1 cellular context compared by ENCODE assay signal in the genomic region with DNA sequence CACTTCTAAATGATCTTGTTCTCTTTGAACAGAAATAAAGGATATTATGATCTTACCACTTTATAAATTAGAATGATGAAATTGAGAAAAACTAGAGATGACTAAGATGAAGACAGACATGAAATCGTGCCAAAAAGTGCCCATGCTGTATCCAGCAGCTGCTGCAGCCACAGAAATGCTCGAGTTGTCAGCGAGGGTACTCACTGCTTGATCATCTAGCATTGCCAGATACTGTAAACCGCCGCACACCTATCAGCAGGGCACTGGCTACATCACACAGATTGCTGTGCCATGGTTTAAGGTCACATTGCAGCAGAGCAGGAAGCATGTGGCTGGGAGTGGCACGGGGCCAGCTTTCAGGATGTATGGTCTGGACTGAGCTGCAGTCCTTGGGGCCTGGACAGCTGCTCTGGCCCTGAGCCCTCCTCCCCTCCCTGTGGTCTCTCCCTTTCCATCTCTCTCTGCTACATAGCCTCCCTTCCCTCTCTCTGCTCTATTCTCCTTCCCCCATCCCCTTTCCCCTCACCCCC.
TF ChIP-seq lines count a peak whose summit lies in the region.

No MANE protein-coding gene starts in this region.

TF ChIP-seq in K562, 482 proteins besides CTCF, POLR2A, EP300 and RAD21 (continues in another document):
- TF ChIP-seq GABPB2 (CRISPR knock-in tag; conservative IDR thresholded peaks at IDR 0.05) (peak; percentile 63; the same call in 1 of the 2 replicates), HMGN3 (IDR thresholded peaks at IDR 0.05; ENCODE audit: borderline replicate concordance, extremely low read depth, insufficient read length, low read depth, low read length) (peak; percentile 0), NFIC (IDR thresholded peaks at IDR 0.05) (peak; percentile 69), KAT7 (CRISPR knock-in tag; IDR thresholded peaks at IDR 0.05; ENCODE audit: borderline replicate concordance) (no peak), RBBP5 (IDR thresholded peaks at IDR 0.05; ENCODE audit: borderline replicate concordance, insufficient read depth, low read length, poor library complexity, severe bottlenecking) (peak; percentile 15), ETV1 (tag; conservative IDR thresholded peaks at IDR 0.05; ENCODE audit: low read depth) (peak; percentile 32; the same call in 1 of the 2 replicates), ZNF75A (CRISPR knock-in tag; IDR thresholded peaks at IDR 0.05) (no peak), ZBTB1 (CRISPR knock-in tag; IDR thresholded peaks at IDR 0.05; ENCODE audit: borderline replicate concordance, low read depth) (0 out of 2 replicates have a peak, but pooled peaks have one; percentile 16), NONO (IDR thresholded peaks at IDR 0.05; ENCODE audit: low read depth in 2 of 2, low read length in 1 of 2) (no peak), CEBPG (CRISPR knock-in tag; IDR thresholded peaks at IDR 0.05) (peak; percentile 61), CEBPG (tag; conservative IDR thresholded peaks at IDR 0.05 in 1 of 2, IDR thresholded peaks at IDR 0.05 in 1 of 2) (peak in 1 of 2 experiments; percentile 57; a peak in 2 of 4 replicates), LCOR (CRISPR knock-in tag; IDR thresholded peaks at IDR 0.05) (no peak), NFRKB (IDR thresholded peaks at IDR 0.05; ENCODE audit: low read depth) (no peak), MAFG (tag; conservative IDR thresholded peaks at IDR 0.05) (no peak), TEAD4 (IDR thresholded peaks at IDR 0.05; ENCODE audit: low read length) (no peak), TEAD4 (CRISPR knock-in tag; IDR thresholded peaks at IDR 0.05; ENCODE audit: borderline replicate concordance) (0 out of 2 replicates have a peak, but pooled peaks have one; percentile 42), ZNF23 (CRISPR knock-in tag; IDR thresholded peaks at IDR 0.05) (no peak), KDM1A (IDR thresholded peaks at IDR 0.05) (no peak), GTF2F1 (IDR thresholded peaks at IDR 0.05; ENCODE audit: low read depth, low read length) (no peak), ADNP (tag; IDR thresholded peaks at IDR 0.05) (no peak), TRIM24 (IDR thresholded peaks at IDR 0.05) (0 out of 4 replicates have a peak, but pooled peaks of 1 of the 2 experiments have one; percentile 31), ZC3H11A (IDR thresholded peaks at IDR 0.05; ENCODE audit: low read depth, low read length) (no peak), YBX1 (IDR thresholded peaks at IDR 0.05) (no peak), JUN (IDR thresholded peaks at IDR 0.05; ENCODE audit: borderline replicate concordance, low read depth, low read length) (no peak), JUN (CRISPR knock-in tag; IDR thresholded peaks at IDR 0.05; ENCODE audit: borderline replicate concordance) (peak; percentile 90), SRSF9 (IDR thresholded peaks at IDR 0.05; ENCODE audit: borderline replicate concordance, low read depth, low read length) (no peak), FOXA3 (CRISPR knock-in tag; conservative IDR thresholded peaks at IDR 0.05 in 1 of 2, IDR thresholded peaks at IDR 0.05 in 1 of 2) (peak in 1 of 2 experiments; percentile 6; a peak in 1 of 4 replicates), DPF2 (IDR thresholded peaks at IDR 0.05) (no peak), PURB (CRISPR knock-in tag; IDR thresholded peaks at IDR 0.05; ENCODE audit: low read depth) (0 out of 2 replicates have a peak, but pooled peaks have one; percentile 84), RAD51 (IDR thresholded peaks at IDR 0.05; ENCODE audit: borderline replicate concordance, low read depth) (no peak), PRMT5 (CRISPR knock-in tag; IDR thresholded peaks at IDR 0.05) (peak; percentile 57; the same call in 1 of the 2 replicates), ZNF583 (CRISPR knock-in tag; IDR thresholded peaks at IDR 0.05) (no peak), SMARCE1 (IDR thresholded peaks at IDR 0.05) (no peak), SP2 (IDR thresholded peaks at IDR 0.05; ENCODE audit: extremely low read depth, low read depth, low read length, poor library complexity, severe bottlenecking) (no peak), WHSC1 (IDR thresholded peaks at IDR 0.05; ENCODE audit: low read length) (peak; percentile 65), FOXK1 (CRISPR knock-in tag; IDR thresholded peaks at IDR 0.05; ENCODE audit: borderline replicate concordance) (0 out of 2 replicates have a peak, but pooled peaks have one; percentile 55), ZNF12 (CRISPR knock-in tag; IDR thresholded peaks at IDR 0.05) (peak; percentile 8; the same call in 1 of the 2 replicates), RHOXF2B (CRISPR knock-in tag; conservative IDR thresholded peaks at IDR 0.05) (0 out of 2 replicates have a peak, but pooled peaks have one; percentile 52), EZH2 (IDR thresholded peaks at IDR 0.05; ENCODE audit: borderline replicate concordance, low read depth, low read length) (peak; percentile 78; the same call in 1 of the 2 replicates), PCBP2 (IDR thresholded peaks at IDR 0.05; ENCODE audit: low read depth, low read length, poor library complexity, severe bottlenecking) (no peak), HOXB6 (CRISPR knock-in tag; IDR thresholded peaks at IDR 0.05; ENCODE audit: borderline replicate concordance) (peak; percentile 73; the same call in 1 of the 2 replicates), NCOA2 (IDR thresholded peaks at IDR 0.05; ENCODE audit: partially characterized antibody in 2 of 2) (no peak), SREBF1 (IDR thresholded peaks at IDR 0.05; ENCODE audit: borderline replicate concordance, low read depth, low read length) (no peak), ZC3H8 (IDR thresholded peaks at IDR 0.05) (no peak), ZNF79 (CRISPR knock-in tag; IDR thresholded peaks at IDR 0.05; ENCODE audit: low read depth) (no peak), IRF2 (CRISPR knock-in tag; IDR thresholded peaks at IDR 0.05) (peak; percentile 8; the same call in 1 of the 2 replicates), ZNF431 (CRISPR knock-in tag; IDR thresholded peaks at IDR 0.05) (peak; percentile 71; the same call in 1 of the 2 replicates), ELF2 (CRISPR knock-in tag; IDR thresholded peaks at IDR 0.05) (peak; percentile 61; the same call in 1 of the 2 replicates), ZNF197 (CRISPR knock-in tag; IDR thresholded peaks at IDR 0.05; ENCODE audit: low read depth) (no peak)
- TF ChIP-seq, protein P1, sequence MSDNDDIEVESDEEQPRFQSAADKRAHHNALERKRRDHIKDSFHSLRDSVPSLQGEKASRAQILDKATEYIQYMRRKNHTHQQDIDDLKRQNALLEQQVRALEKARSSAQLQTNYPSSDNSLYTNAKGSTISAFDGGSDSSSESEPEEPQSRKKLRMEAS (CRISPR knock-in tag; IDR thresholded peaks at IDR 0.05): peak; percentile 80
- TF ChIP-seq, protein P2, sequence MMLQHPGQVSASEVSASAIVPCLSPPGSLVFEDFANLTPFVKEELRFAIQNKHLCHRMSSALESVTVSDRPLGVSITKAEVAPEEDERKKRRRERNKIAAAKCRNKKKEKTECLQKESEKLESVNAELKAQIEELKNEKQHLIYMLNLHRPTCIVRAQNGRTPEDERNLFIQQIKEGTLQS (IDR thresholded peaks at IDR 0.05): peak; percentile 36; the same call in 1 of the 2 replicates
- TF ChIP-seq, protein P2 (CRISPR knock-in tag; conservative IDR thresholded peaks at IDR 0.05): no peak
- TF ChIP-seq, protein P3, sequence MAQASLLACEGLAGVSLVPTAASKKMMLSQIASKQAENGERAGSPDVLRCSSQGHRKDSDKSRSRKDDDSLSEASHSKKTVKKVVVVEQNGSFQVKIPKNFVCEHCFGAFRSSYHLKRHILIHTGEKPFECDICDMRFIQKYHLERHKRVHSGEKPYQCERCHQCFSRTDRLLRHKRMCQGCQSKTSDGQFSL (CRISPR knock-in tag; IDR thresholded peaks at IDR 0.05): peak; percentile 81
- TF ChIP-seq, protein P3 (tag; IDR thresholded peaks at IDR 0.05): no peak
- TF ChIP-seq, protein P4, sequence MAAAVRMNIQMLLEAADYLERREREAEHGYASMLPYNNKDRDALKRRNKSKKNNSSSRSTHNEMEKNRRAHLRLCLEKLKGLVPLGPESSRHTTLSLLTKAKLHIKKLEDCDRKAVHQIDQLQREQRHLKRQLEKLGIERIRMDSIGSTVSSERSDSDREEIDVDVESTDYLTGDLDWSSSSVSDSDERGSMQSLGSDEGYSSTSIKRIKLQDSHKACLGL (CRISPR knock-in tag; IDR thresholded peaks at IDR 0.05; ENCODE audit: borderline replicate concordance, poor library complexity, severe bottlenecking): no peak
- TF ChIP-seq, protein P5, sequence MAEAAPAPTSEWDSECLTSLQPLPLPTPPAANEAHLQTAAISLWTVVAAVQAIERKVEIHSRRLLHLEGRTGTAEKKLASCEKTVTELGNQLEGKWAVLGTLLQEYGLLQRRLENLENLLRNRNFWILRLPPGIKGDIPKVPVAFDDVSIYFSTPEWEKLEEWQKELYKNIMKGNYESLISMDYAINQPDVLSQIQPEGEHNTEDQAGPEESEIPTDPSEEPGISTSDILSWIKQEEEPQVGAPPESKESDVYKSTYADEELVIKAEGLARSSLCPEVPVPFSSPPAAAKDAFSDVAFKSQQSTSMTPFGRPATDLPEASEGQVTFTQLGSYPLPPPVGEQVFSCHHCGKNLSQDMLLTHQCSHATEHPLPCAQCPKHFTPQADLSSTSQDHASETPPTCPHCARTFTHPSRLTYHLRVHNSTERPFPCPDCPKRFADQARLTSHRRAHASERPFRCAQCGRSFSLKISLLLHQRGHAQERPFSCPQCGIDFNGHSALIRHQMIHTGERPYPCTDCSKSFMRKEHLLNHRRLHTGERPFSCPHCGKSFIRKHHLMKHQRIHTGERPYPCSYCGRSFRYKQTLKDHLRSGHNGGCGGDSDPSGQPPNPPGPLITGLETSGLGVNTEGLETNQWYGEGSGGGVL (CRISPR knock-in tag; IDR thresholded peaks at IDR 0.05): no peak
- TF ChIP-seq, protein P6, sequence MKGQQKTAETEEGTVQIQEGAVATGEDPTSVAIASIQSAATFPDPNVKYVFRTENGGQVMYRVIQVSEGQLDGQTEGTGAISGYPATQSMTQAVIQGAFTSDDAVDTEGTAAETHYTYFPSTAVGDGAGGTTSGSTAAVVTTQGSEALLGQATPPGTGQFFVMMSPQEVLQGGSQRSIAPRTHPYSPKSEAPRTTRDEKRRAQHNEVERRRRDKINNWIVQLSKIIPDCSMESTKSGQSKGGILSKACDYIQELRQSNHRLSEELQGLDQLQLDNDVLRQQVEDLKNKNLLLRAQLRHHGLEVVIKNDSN (CRISPR knock-in tag; IDR thresholded peaks at IDR 0.05): peak; percentile 61
- TF ChIP-seq, protein P7, sequence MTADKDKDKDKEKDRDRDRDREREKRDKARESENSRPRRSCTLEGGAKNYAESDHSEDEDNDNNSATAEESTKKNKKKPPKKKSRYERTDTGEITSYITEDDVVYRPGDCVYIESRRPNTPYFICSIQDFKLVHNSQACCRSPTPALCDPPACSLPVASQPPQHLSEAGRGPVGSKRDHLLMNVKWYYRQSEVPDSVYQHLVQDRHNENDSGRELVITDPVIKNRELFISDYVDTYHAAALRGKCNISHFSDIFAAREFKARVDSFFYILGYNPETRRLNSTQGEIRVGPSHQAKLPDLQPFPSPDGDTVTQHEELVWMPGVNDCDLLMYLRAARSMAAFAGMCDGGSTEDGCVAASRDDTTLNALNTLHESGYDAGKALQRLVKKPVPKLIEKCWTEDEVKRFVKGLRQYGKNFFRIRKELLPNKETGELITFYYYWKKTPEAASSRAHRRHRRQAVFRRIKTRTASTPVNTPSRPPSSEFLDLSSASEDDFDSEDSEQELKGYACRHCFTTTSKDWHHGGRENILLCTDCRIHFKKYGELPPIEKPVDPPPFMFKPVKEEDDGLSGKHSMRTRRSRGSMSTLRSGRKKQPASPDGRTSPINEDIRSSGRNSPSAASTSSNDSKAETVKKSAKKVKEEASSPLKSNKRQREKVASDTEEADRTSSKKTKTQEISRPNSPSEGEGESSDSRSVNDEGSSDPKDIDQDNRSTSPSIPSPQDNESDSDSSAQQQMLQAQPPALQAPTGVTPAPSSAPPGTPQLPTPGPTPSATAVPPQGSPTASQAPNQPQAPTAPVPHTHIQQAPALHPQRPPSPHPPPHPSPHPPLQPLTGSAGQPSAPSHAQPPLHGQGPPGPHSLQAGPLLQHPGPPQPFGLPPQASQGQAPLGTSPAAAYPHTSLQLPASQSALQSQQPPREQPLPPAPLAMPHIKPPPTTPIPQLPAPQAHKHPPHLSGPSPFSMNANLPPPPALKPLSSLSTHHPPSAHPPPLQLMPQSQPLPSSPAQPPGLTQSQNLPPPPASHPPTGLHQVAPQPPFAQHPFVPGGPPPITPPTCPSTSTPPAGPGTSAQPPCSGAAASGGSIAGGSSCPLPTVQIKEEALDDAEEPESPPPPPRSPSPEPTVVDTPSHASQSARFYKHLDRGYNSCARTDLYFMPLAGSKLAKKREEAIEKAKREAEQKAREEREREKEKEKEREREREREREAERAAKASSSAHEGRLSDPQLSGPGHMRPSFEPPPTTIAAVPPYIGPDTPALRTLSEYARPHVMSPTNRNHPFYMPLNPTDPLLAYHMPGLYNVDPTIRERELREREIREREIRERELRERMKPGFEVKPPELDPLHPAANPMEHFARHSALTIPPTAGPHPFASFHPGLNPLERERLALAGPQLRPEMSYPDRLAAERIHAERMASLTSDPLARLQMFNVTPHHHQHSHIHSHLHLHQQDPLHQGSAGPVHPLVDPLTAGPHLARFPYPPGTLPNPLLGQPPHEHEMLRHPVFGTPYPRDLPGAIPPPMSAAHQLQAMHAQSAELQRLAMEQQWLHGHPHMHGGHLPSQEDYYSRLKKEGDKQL (CRISPR knock-in tag; IDR thresholded peaks at IDR 0.05; ENCODE audit: borderline replicate concordance): 0 out of 2 replicates have a peak, but pooled peaks have one; percentile 1
- TF ChIP-seq, protein P8, sequence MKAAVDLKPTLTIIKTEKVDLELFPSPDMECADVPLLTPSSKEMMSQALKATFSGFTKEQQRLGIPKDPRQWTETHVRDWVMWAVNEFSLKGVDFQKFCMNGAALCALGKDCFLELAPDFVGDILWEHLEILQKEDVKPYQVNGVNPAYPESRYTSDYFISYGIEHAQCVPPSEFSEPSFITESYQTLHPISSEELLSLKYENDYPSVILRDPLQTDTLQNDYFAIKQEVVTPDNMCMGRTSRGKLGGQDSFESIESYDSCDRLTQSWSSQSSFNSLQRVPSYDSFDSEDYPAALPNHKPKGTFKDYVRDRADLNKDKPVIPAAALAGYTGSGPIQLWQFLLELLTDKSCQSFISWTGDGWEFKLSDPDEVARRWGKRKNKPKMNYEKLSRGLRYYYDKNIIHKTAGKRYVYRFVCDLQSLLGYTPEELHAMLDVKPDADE (conservative IDR thresholded peaks at IDR 0.05; ENCODE audit: control insufficient read depth, low read depth, low read length): 0 out of 2 replicates have a peak, but pooled peaks have one; percentile 23
